14 cellular contexts compared by ENCODE assay signal in the genomic region with DNA sequence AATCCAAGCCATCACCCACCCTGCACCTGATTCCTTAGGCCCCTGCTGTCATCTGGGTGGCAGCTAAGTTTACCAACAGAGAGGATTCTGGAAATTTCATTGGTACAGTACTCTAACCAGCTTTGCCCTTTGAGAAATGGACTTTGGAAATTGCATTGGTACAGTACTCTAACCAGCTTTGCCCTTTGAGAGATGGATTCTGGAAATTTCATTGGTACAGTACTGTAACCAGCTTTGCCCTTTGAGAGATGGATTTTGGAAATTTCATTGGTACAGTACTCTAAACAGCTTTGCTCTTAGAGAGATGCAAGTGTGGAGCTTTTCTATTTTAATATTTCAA. TPM values are rescaled to one million over a fixed set of nuclear protein-coding genes. Genes with fewer than 3 reads are reported as not detected.
DNase-seq lines count a peak whose midpoint lies in the region; ATAC-seq, FAIRE-seq and TF ChIP-seq lines count a peak whose summit lies in the region.
"Had no signal": no experiment of that assay in that cellular context is flagged by ENCODE, and none has a peak within 500 bp of the region (broad histone marks: within the 10 kb centered on the region; RNA-seq: fewer than 3 reads in every experiment).

No MANE protein-coding gene starts in this region.

- DNase-seq in A673 (ENCODE audit: low spot score), result no peak
- DNase-seq in body of pancreas, result no peak
- DNase-seq in small intestine, result peak; percentile 54
- no peak for DNase-seq in NCI-H187 (lab: John Stamatoyannopoulos, UW)
- DNase-seq in tibial artery, result no peak
- DNase-seq in Karpas-422, result no peak
- DNase-seq: CD8-positive, alpha-beta memory T cell; DMS53; H7; IMR-90 had no signal

- H3K4me1 ChIP-seq in A673 (ENCODE audit: insufficient read depth, low read length, poor library complexity, severe bottlenecking) (peaks cover 20% of the 10 kb centered on the region), body of pancreas (peaks cover 38% of the 10 kb centered on the region), liver (ENCODE audit: control insufficient read depth in 4 of 4, insufficient read depth in 4 of 4, low read length in 3 of 4) (peaks cover 8 to 38% (median 27%) of the 10 kb centered on the region in 4 donors), small intestine (ENCODE audit: control insufficient read depth in 2 of 2, insufficient read depth in 1 of 2, low read depth in 1 of 2, low read length in 1 of 2) (peaks cover 2 to 3% of the 10 kb centered on the region in 2 donors), tibial artery (peaks cover 0 to 7% (median 6%) of the 10 kb centered on the region in 4 donors), Karpas-422 (ENCODE audit: low read length) (peaks cover 39% of the 10 kb centered on the region)

- TF ChIP-seq RAD21 in liver (IDR thresholded peaks at IDR 0.05), result no peak

- H3K79me2 ChIP-seq in Karpas-422 (ENCODE audit: low read length), result no peaks in the 10 kb centered on the region

- CTCF ChIA-PET in A673 (lab: Charles Lee), result interaction anchor here (0.6 kb wide), 1 partner anchor 415 kb away, joined by 5 read pairs; no protein-coding TSS in a partner anchor

- POLR2A ChIA-PET in A673 (lab: Charles Lee; ENCODE audit: low non-redundant PET), result no interaction called here

- no peak overlapping the region for H2AFZ ChIP-seq in Karpas-422 (ENCODE audit: low read length)
- H2AFZ ChIP-seq: GM23338 had no signal

- no peaks in the 10 kb centered on the region for H3K9me2 ChIP-seq in Karpas-422 (replicated peaks; ENCODE audit: insufficient read depth, low read length)

- TF ChIP-seq CTCF in A673 (conservative IDR thresholded peaks at IDR 0.05; ENCODE audit: low read depth, low read length) (no peak), body of pancreas (IDR thresholded peaks at IDR 0.05) (no peak), liver (IDR thresholded peaks at IDR 0.05; ENCODE audit: low read depth, low read length, missing input control) (no peak), tibial artery (IDR thresholded peaks at IDR 0.05) (no peak)

- ATAC-seq in body of pancreas, result no peak
- ATAC-seq: A549, GM23338 had no signal

- H3K4me3 ChIP-seq in A673 (ENCODE audit: low read depth, low read length, poor library complexity, severe bottlenecking), result no peak overlapping the region
- no peak overlapping the region for H3K4me3 ChIP-seq in body of pancreas
- no peak overlapping the region for H3K4me3 ChIP-seq in liver (ENCODE audit: low read depth in 1 of 3, low read length in 3 of 3)
- H3K4me3 ChIP-seq in small intestine (ENCODE audit: low read depth in 1 of 2, low read length in 2 of 2), result no peak overlapping the region
- no peak overlapping the region for H3K4me3 ChIP-seq in tibial artery
- no peak overlapping the region for H3K4me3 ChIP-seq in Karpas-422 (ENCODE audit: low read length)
- H3K4me3 ChIP-seq: A549, GM23338 had no signal

- no peak for TF ChIP-seq POLR2A in body of pancreas (IDR thresholded peaks at IDR 0.05)

- H3K27ac ChIP-seq in A673 (ENCODE audit: low read depth, low read length, poor library complexity, severe bottlenecking), result no peak overlapping the region
- H3K27ac ChIP-seq in body of pancreas, result peak overlapping the region in 3 of 4 donors; percentile 81 to 87 (median 83)
- peak overlapping the region; percentile 76 to 86 for H3K27ac ChIP-seq in liver (ENCODE audit: low read depth in 1 of 2, low read length in 2 of 2)
- H3K27ac ChIP-seq in small intestine (ENCODE audit: low read depth in 1 of 2, low read length in 1 of 2), result no peak overlapping the region
- H3K27ac ChIP-seq in tibial artery, result no peak overlapping the region
- H3K27ac ChIP-seq in Karpas-422 (ENCODE audit: low read length), result no peak overlapping the region
- H3K27ac ChIP-seq: A549 had no signal

- H3K36me3 ChIP-seq in A673 (ENCODE audit: insufficient read depth, low read length, poor library complexity, severe bottlenecking), result no peaks in the 10 kb centered on the region
- H3K36me3 ChIP-seq in body of pancreas (replicated peaks in 1 of 2; ENCODE audit: insufficient read depth in 1 of 2, low read depth in 2 of 2), result no peaks in the 10 kb centered on the region
- no peaks in the 10 kb centered on the region for H3K36me3 ChIP-seq in liver (ENCODE audit: control insufficient read depth in 4 of 4, insufficient read depth in 3 of 4, low read depth in 1 of 4, low read length in 3 of 4)
- H3K36me3 ChIP-seq in small intestine (ENCODE audit: control insufficient read depth in 2 of 2, insufficient read depth in 2 of 2, low read length in 2 of 2), result no peaks in the 10 kb centered on the region
- no peaks in the 10 kb centered on the region for H3K36me3 ChIP-seq in tibial artery
- H3K36me3 ChIP-seq in Karpas-422 (ENCODE audit: insufficient read depth, low read length), result no peaks in the 10 kb centered on the region

- no peak overlapping the region for H3K9ac ChIP-seq in liver (ENCODE audit: low read depth in 1 of 2, low read length in 2 of 2)
- no peak overlapping the region for H3K9ac ChIP-seq in Karpas-422 (ENCODE audit: low read length)

- no peak for FAIRE-seq in small intestine (lab: Jason Lieb, UNC)
- FAIRE-seq: A549 had no signal

- H3K9me3 ChIP-seq in A673 (ENCODE audit: low read depth, low read length, poor library complexity, severe bottlenecking) (peaks cover 4% of the 10 kb centered on the region), body of pancreas (no peaks in the 10 kb centered on the region), liver (ENCODE audit: control insufficient read depth in 4 of 4, low read length in 3 of 4) (no peaks in the 10 kb centered on the region), small intestine (ENCODE audit: control insufficient read depth, low read depth) (no peaks in the 10 kb centered on the region), tibial artery (no peaks in the 10 kb centered on the region), Karpas-422 (ENCODE audit: low read length) (no peaks in the 10 kb centered on the region)
- H3K9me3 ChIP-seq: A549 had no signal

- H3K27me3 ChIP-seq in A673 (replicated peaks; ENCODE audit: insufficient read depth, low read depth, low read length, poor library complexity) (no peaks in the 10 kb centered on the region), body of pancreas (no peaks in the 10 kb centered on the region), liver (ENCODE audit: control insufficient read depth in 4 of 4, insufficient read depth in 4 of 4, low read length in 3 of 4) (no peaks in the 10 kb centered on the region), small intestine (ENCODE audit: control insufficient read depth in 2 of 2, insufficient read depth in 2 of 2, low read length in 2 of 2) (no peaks in the 10 kb centered on the region), tibial artery (no peaks in the 10 kb centered on the region), Karpas-422 (ENCODE audit: low read length) (no peaks in the 10 kb centered on the region)

- no peak overlapping the region for H3K4me2 ChIP-seq in Karpas-422 (ENCODE audit: low read depth, low read length, poor library complexity, severe bottlenecking)
- H3K4me2 ChIP-seq: GM23338 had no signal

- intact Hi-C loops in A673 (cut with micrococcal nuclease; ENCODE audit: unreplicated experiment) (loop anchor here (2.0 to 5.0 kb wide), 2 partner anchors 203 to 224 kb away; no protein-coding TSS in a partner anchor), body of pancreas (cut with DNase I) (no loop called here), tibial artery (cut with DNase I; ENCODE audit: low total_unique reads) (loop anchor here (5.0 kb wide), 1 partner anchor 329 kb away; no protein-coding TSS in a partner anchor)

- TSS peak; percentile 55 for BruUV-seq in A673 (replicated peaks; lab: Mats Ljungman, UMichigan)

- H4K20me1 ChIP-seq in Karpas-422 (ENCODE audit: insufficient read depth, low read depth, low read length), result no peaks in the 10 kb centered on the region

TF ChIP-seq in liver, 16 proteins besides CTCF, POLR2A, EP300 and RAD21:
- TF ChIP-seq HNF4G (IDR thresholded peaks at IDR 0.05), result peak; percentile 60
- TF ChIP-seq GABPA (IDR thresholded peaks at IDR 0.05 in 1 of 2, conservative IDR thresholded peaks at IDR 0.05 in 1 of 2), result no peak
- TF ChIP-seq HNF4A (conservative IDR thresholded peaks at IDR 0.05), result peak; percentile 78 to 88

RNA-seq across cellular contexts. Expression of a gene that starts 42.5 kb away (rescaled TPM):
- 2.7 and 4.8 TPM in 2 replicates for total RNA-seq in A673 (2021)
- not detected for total RNA-seq in body of pancreas
- under 1 TPM; 0.25 to 0.42 TPM for total RNA-seq in liver
- polyA plus RNA-seq in liver, result under 1 TPM; 0.13 to 0.28 TPM
- under 1 TPM in 2 of 3 donors, not detected in 1; 0.16 to 0.22 TPM for polyA plus RNA-seq in small intestine
- not detected in 2 replicates for total RNA-seq in Karpas-422 (2014; rRNA removed; shearing (Covaris generic); ENCODE audit: low replicate concordance)
- total RNA-seq: CD8-positive, alpha-beta memory T cell; GM23338; IMR-90 had no signal
- polyA plus RNA-seq: CD14-positive monocyte; CD8-positive, alpha-beta memory T cell; GM23338; IMR-90 had no signal

Comparison
In these comparisons a context has a peak if more than half of its experiments do, and no peak if none do; other contexts are left out.
1. H3K27ac ChIP-seq: peak in body of pancreas (3 of 4) and liver (2 of 2); none in A673 (single experiment), small intestine (0 of 2), tibial artery (0 of 2) and Karpas-422 (single experiment).